19 cellular contexts compared by ENCODE assay signal in genomic region chr4:48542888-48543287, GRCh38. TPM values are rescaled to one million over a fixed set of nuclear protein-coding genes. Genes with fewer than 3 reads are reported as not detected.
DNase-seq lines count a peak whose midpoint lies in the region; ATAC-seq, FAIRE-seq and TF ChIP-seq lines count a peak whose summit lies in the region.
"Had no signal": no experiment of that assay in that cellular context is flagged by ENCODE, and none has a peak within 500 bp of the region (broad histone marks: within the 10 kb centered on the region; RNA-seq: fewer than 3 reads in every experiment).

No MANE protein-coding gene starts in this region.

- H3F3A ChIP-seq in GM23338 (replicated peaks; ENCODE audit: low read depth) = no peaks in the 10 kb centered on the region

- no peak overlapping the region for H3K4me2 ChIP-seq in GM23338
- H3K4me2 ChIP-seq in K562 (ENCODE audit: insufficient read depth, low read length) = no peak overlapping the region

- H3K36me3 Mint-ChIP-seq in GM23338 (ENCODE audit: low read depth) = peaks cover 43% of the 10 kb centered on the region; the same call in 2 of the 3 replicates
- H3K36me3 Mint-ChIP-seq in stimulated activated naive B cell treated with anti-CD40 and anti-IgM and Interleukin-4, amounts not matched to agents 10 μg/mL and 1 μg/mL and 100 μg/mL, for 72 hours = peaks cover 21 to 45% of the 10 kb centered on the region in 2 donors

- TF ChIP-seq CTCF in GM23338 (conservative IDR thresholded peaks at IDR 0.05; ENCODE audit: low read depth in 2 of 2) = no peak
- TF ChIP-seq CTCF in HEK293 (tag by site-specific recombination; IDR thresholded peaks at IDR 0.05) = no peak
- TF ChIP-seq CTCF in K562 (IDR thresholded peaks at IDR 0.05 in 2 of 3, conservative IDR thresholded peaks at IDR 0.05 in 1 of 3; ENCODE audit: insufficient read depth in 2 of 3, low read depth in 1 of 3, low read length in 3 of 3) = no peak

- H3K27me3 ChIP-seq in GM23338 (ENCODE audit: insufficient read depth) = no peaks in the 10 kb centered on the region
- H3K27me3 ChIP-seq in K562 (ENCODE audit: control insufficient read depth in 2 of 2, insufficient read depth in 2 of 2, low read length in 2 of 2) = no peaks in the 10 kb centered on the region

- H3K9ac ChIP-seq in K562 (ENCODE audit: insufficient read depth in 1 of 2, low read depth in 2 of 2, low read length in 2 of 2) = no peak overlapping the region

- no peaks in the 10 kb centered on the region for H3K9me1 ChIP-seq in K562 (ENCODE audit: control insufficient read depth, insufficient read depth, low read length)

- H3K27ac ChIP-seq in GM23338 (ENCODE audit: low read depth) = no peak overlapping the region
- H3K27ac ChIP-seq in HEK293 (ENCODE audit: extremely low read depth, low read depth, low read length) = no peak overlapping the region
- no peak overlapping the region for H3K27ac ChIP-seq in K562 (ENCODE audit: extremely low read depth, low read depth, low read length)
- H3K27ac ChIP-seq: C4-2B had no signal

- H3K79me2 ChIP-seq in GM23338 (replicated peaks; ENCODE audit: insufficient read depth) (no peaks in the 10 kb centered on the region), K562 (ENCODE audit: control insufficient read depth, insufficient read depth, low read length) (no peaks in the 10 kb centered on the region)

- H2AFZ ChIP-seq in GM23338 (no peak overlapping the region), K562 (ENCODE audit: low read depth, low read length) (no peak overlapping the region)

- H3K4me3 Mint-ChIP-seq in GM23338 = no peak overlapping the region
- H3K4me3 Mint-ChIP-seq in stimulated activated naive B cell treated with anti-CD40 and anti-IgM and Interleukin-4, amounts not matched to agents 10 μg/mL and 1 μg/mL and 100 μg/mL, for 72 hours = no peak overlapping the region
- H3K4me3 Mint-ChIP-seq: CD4-positive, alpha-beta T cell had no signal

- DNase-seq in GM23338 (ENCODE audit: low spot score) (no peak), K562 (ENCODE audit: extremely low read depth in 1 of 4, low spot score in 3 of 4) (no peak), dedifferentiated amniotic fluid mesenchymal stem cell (ENCODE audit: extremely low spot score) (no peak)
- DNase-seq in stimulated activated naive B cell treated with anti-CD40 and anti-IgM and Interleukin-4, amounts not matched to agents 10 μg/mL and 1 μg/mL and 100 μg/mL, for 72 hours = no peak
- DNase-seq: AML-193; CD4-positive, alpha-beta T cell; DMS153; DMS79; GDM1; GOT3; H7 had no signal

- H3K4me1 ChIP-seq in GM23338 (ENCODE audit: insufficient read depth) (peaks cover 26% of the 10 kb centered on the region), HEK293 (ENCODE audit: control insufficient read depth, insufficient read depth, low read length) (no peaks in the 10 kb centered on the region), K562 (replicated peaks in 1 of 2; ENCODE audit: control insufficient read depth in 2 of 2, insufficient read depth in 2 of 2, low read length in 2 of 2) (no peaks in the 10 kb centered on the region)

- H3K4me1 Mint-ChIP-seq in GM23338 = peaks cover 37% of the 10 kb centered on the region
- no peaks in the 10 kb centered on the region for H3K4me1 Mint-ChIP-seq in stimulated activated naive B cell treated with anti-CD40 and anti-IgM and Interleukin-4, amounts not matched to agents 10 μg/mL and 1 μg/mL and 100 μg/mL, for 72 hours

- peaks cover 2% of the 10 kb centered on the region for H3K27me3 Mint-ChIP-seq in GM23338 (ENCODE audit: insufficient read depth, low read depth, poor library complexity)
- no peaks in the 10 kb centered on the region for H3K27me3 Mint-ChIP-seq in stimulated activated naive B cell treated with anti-CD40 and anti-IgM and Interleukin-4, amounts not matched to agents 10 μg/mL and 1 μg/mL and 100 μg/mL, for 72 hours
- H3K27me3 Mint-ChIP-seq: CD4-positive, alpha-beta T cell had no signal

- peaks cover 6% of the 10 kb centered on the region; the same call in 1 of the 2 replicates for H3K36me3 ChIP-seq in GM23338 (ENCODE audit: insufficient read depth)
- peaks cover 0 to 63% of the 10 kb centered on the region in 2 experiments; a peak in 2 of 3 replicates for H3K36me3 ChIP-seq in HEK293 (ENCODE audit: control insufficient read depth in 2 of 2, insufficient read depth in 1 of 2, low read length in 2 of 2)
- peaks cover 59% of the 10 kb centered on the region for H3K36me3 ChIP-seq in K562 (ENCODE audit: control insufficient read depth, insufficient read depth, low read length)

- WGBS in K562 (ENCODE audit: insufficient coverage, low coverage, missing lambda C conversion rate) = 93% methylated on average over 2 of the region's 2 CpGs

- CTCF ChIA-PET in HEK293 (lab: Yijun Ruan, JAX) = interaction anchor here (0.9 kb wide), 1 partner anchor 10 kb away, joined by 3 read pairs; no protein-coding TSS in a partner anchor
- CTCF ChIA-PET in K562 (lab: Yijun Ruan, JAX; ENCODE audit: low intra/inter-chr PET ratio) = no interaction called here

- no peaks in the 10 kb centered on the region for H3K9me2 ChIP-seq in GM23338 (ENCODE audit: insufficient read depth)

- BruUV-seq in K562 (replicated peaks; lab: Mats Ljungman, UMichigan) = no TSS peak

- in situ Hi-C loops in K562 (cut with MboI) = loop anchor here (5.0 to 10.0 kb wide), 2 partner anchors 238 to 416 kb away; no protein-coding TSS in a partner anchor

- ATAC-seq in GM23338 (no peak), K562 (no peak), GM19023 (IDR thresholded peaks at IDR 0.05; ENCODE audit: unreplicated experiment) (no peak)
- no peak for ATAC-seq in stimulated activated naive B cell treated with anti-CD40 and anti-IgM and Interleukin-4, amounts not matched to agents 10 μg/mL and 1 μg/mL and 100 μg/mL, for 72 hours (replicated peaks)
- ATAC-seq: HCT116 had no signal

- H3K4me3 ChIP-seq in GM23338 (no peak overlapping the region), HEK293 (ENCODE audit: low read depth, low read length) (no peak overlapping the region), K562 (no peak overlapping the region)

- H3K27ac Mint-ChIP-seq in GM23338 = peak overlapping the region; percentile 1; the same call in 1 of the 2 replicates
- peak overlapping the region; percentile 61 for H3K27ac Mint-ChIP-seq in stimulated activated naive B cell treated with anti-CD40 and anti-IgM and Interleukin-4, amounts not matched to agents 10 μg/mL and 1 μg/mL and 100 μg/mL, for 72 hours
- H3K27ac Mint-ChIP-seq: CD4-positive, alpha-beta T cell had no signal

- no peak for FAIRE-seq in K562 (lab: Jason Lieb, UNC)
- FAIRE-seq: A204.1, GM18507 had no signal

- POLR2A ChIA-PET in HEK293 (lab: Yijun Ruan, JAX) (no interaction called here), K562 (lab: Yijun Ruan, JAX) (no interaction called here)

- TF ChIP-seq RAD21 in K562 (CRISPR knock-in tag; conservative IDR thresholded peaks at IDR 0.05 in 1 of 2, IDR thresholded peaks at IDR 0.05 in 1 of 2) = no peak

- TF ChIP-seq POLR2A in K562 (conservative IDR thresholded peaks at IDR 0.05) = no peak

- H3K9me3 ChIP-seq in HEK293 (ENCODE audit: control insufficient read depth, insufficient read depth, low read depth, low read length) (no peaks in the 10 kb centered on the region), K562 (replicated peaks; ENCODE audit: control insufficient read depth, insufficient read depth, low read depth, low read length) (no peaks in the 10 kb centered on the region)

- H4K20me1 ChIP-seq in GM23338 (replicated peaks; ENCODE audit: insufficient read depth) = no peaks in the 10 kb centered on the region
- no peaks in the 10 kb centered on the region for H4K20me1 ChIP-seq in K562 (replicated peaks; ENCODE audit: control insufficient read depth, insufficient read depth, low read length)

- H3K9me3 Mint-ChIP-seq in GM23338 = no peaks in the 10 kb centered on the region
- H3K9me3 Mint-ChIP-seq in stimulated activated naive B cell treated with anti-CD40 and anti-IgM and Interleukin-4, amounts not matched to agents 10 μg/mL and 1 μg/mL and 100 μg/mL, for 72 hours = no peaks in the 10 kb centered on the region
- H3K9me3 Mint-ChIP-seq: CD4-positive, alpha-beta T cell had no signal

- no peak for TF ChIP-seq EP300 in K562 (IDR thresholded peaks at IDR 0.05; ENCODE audit: low read length)

- intact Hi-C loops in K562 (cut with micrococcal nuclease) = no loop called here

RNA-seq across cellular contexts. Expression of gene ZAR1, which starts 52.8 kb away (rescaled TPM):
- total RNA-seq in GM23338 (2014; rRNA removed; shearing (Covaris generic)) = 0.78 and 1.6 TPM in 2 replicates
- polyA plus RNA-seq in GM23338 (2016; fragmentation: Nextera tagmentation; extraction: Ambion mirVana) (0.14 and 0.27 TPM in 2 replicates), K562 (2011; rRNA removed) (0.28 and 0.50 TPM in 2 replicates), K562 (2014; fragmentation: Illumina TruSeq; extraction: Trizol) (0.07 and 0.10 TPM in 2 replicates), K562 (2014; fragmentation: Nextera tagmentation; extraction: Ambion mirVana) (under 1 TPM in 1 of 2 experiments, not detected in 1; 0.07 TPM), K562 (2014; rRNA removed) (0.12 and 0.57 TPM in 2 replicates)
- 2.3 and 3.1 TPM in 2 replicates for total RNA-seq in K562 (2011; cell fraction: chromatin; rRNA removed; ENCODE audit: low replicate concordance)
- total RNA-seq in K562 (2011; cell fraction: nucleolus; rRNA removed) = 2.2 and 3.6 TPM in 2 replicates
- 0.88 and 0.99 TPM in 2 replicates for total RNA-seq in K562 (2011; cell fraction: nucleoplasm; rRNA removed)
- total RNA-seq in K562 (2014; rRNA removed) (0.59 and 1.1 TPM in 2 replicates), K562 (2014; rRNA removed; fragmentation: Illumina TruSeq; extraction: Trizol) (0.19 and 0.33 TPM in 2 replicates), K562 (2015; rRNA removed; fragmentation: Illumina TruSeq; extraction: Trizol) (0.11 and 0.29 TPM in 2 replicates), K562 (2021) (0.84 and 0.94 TPM in 2 replicates)
- 0.12 TPM in 2 replicates for polyA plus RNA-seq in K562 (2011; cell fraction: cytosol; rRNA removed)
- 1.6 and 1.7 TPM in 2 replicates for polyA plus RNA-seq in K562 (2011; cell fraction: nucleus; rRNA removed)
- 0.34 and 0.53 TPM in 2 replicates for polyA plus RNA-seq in K562 (2012)
- 0.24 and 0.91 TPM in 2 replicates for polyA minus RNA-seq in K562 (2011; rRNA and poly(A)+ RNA removed)
- polyA minus RNA-seq in K562 (2011; cell fraction: cytosol; rRNA and poly(A)+ RNA removed) = not detected in 2 replicates
- polyA minus RNA-seq in K562 (2011; cell fraction: nucleus; rRNA and poly(A)+ RNA removed) = 4.2 and 4.4 TPM in 2 replicates
- total RNA-seq: CD4-positive, alpha-beta T cell; HT-29 had no signal
- polyA plus RNA-seq: BJ had no signal

RNA-seq across cellular contexts. Expression of gene SLC10A4, which starts 59.7 kb away (rescaled TPM):
- 2.3 and 4.3 TPM in 2 replicates for total RNA-seq in GM23338 (2014; rRNA removed; shearing (Covaris generic))
- polyA plus RNA-seq in GM23338 (2016; fragmentation: Nextera tagmentation; extraction: Ambion mirVana) = 2.1 and 2.3 TPM in 2 replicates
- 14.4 and 15.7 TPM in 2 replicates for total RNA-seq in K562 (2011; cell fraction: chromatin; rRNA removed; ENCODE audit: low replicate concordance)
- 22.1 and 26.0 TPM in 2 replicates for total RNA-seq in K562 (2011; cell fraction: nucleolus; rRNA removed)
- total RNA-seq in K562 (2011; cell fraction: nucleoplasm; rRNA removed) = 18.6 and 19.8 TPM in 2 replicates
- total RNA-seq in K562 (2014; rRNA removed) = 12.3 and 15.1 TPM in 2 replicates
- 8.6 and 9.3 TPM in 2 replicates for total RNA-seq in K562 (2014; rRNA removed; fragmentation: Illumina TruSeq; extraction: Trizol)
- 11.5 and 11.6 TPM in 2 replicates for total RNA-seq in K562 (2015; rRNA removed; fragmentation: Illumina TruSeq; extraction: Trizol)
- 16.9 and 18.0 TPM in 2 replicates for total RNA-seq in K562 (2021)
- polyA plus RNA-seq in K562 (2011; rRNA removed) = 8.7 and 11.4 TPM in 2 replicates
- polyA plus RNA-seq in K562 (2011; cell fraction: cytosol; rRNA removed) = 18.8 and 32.4 TPM in 2 replicates
- polyA plus RNA-seq in K562 (2011; cell fraction: nucleus; rRNA removed) = 14.8 and 16.1 TPM in 2 replicates
- polyA plus RNA-seq in K562 (2012) = 7.7 and 13.1 TPM in 2 replicates
- polyA plus RNA-seq in K562 (2014; fragmentation: Illumina TruSeq; extraction: Trizol) = 7.8 and 8.3 TPM in 2 replicates
- polyA plus RNA-seq in K562 (2014; fragmentation: Nextera tagmentation; extraction: Ambion mirVana) = 1 to 10 TPM; 2.5 to 3.1 TPM
- polyA plus RNA-seq in K562 (2014; rRNA removed) = 8.8 and 10.7 TPM in 2 replicates
- polyA minus RNA-seq in K562 (2011; rRNA and poly(A)+ RNA removed) = 14.3 and 14.4 TPM in 2 replicates
- 5.8 and 11.5 TPM in 2 replicates for polyA minus RNA-seq in K562 (2011; cell fraction: cytosol; rRNA and poly(A)+ RNA removed)
- 15.1 and 21.2 TPM in 2 replicates for polyA minus RNA-seq in K562 (2011; cell fraction: nucleus; rRNA and poly(A)+ RNA removed)
- total RNA-seq: CD4-positive, alpha-beta T cell; HT-29 had no signal
- polyA plus RNA-seq: BJ had no signal
